Comparison of ENCODE assay signal across 2 cellular contexts in the genomic region with DNA sequence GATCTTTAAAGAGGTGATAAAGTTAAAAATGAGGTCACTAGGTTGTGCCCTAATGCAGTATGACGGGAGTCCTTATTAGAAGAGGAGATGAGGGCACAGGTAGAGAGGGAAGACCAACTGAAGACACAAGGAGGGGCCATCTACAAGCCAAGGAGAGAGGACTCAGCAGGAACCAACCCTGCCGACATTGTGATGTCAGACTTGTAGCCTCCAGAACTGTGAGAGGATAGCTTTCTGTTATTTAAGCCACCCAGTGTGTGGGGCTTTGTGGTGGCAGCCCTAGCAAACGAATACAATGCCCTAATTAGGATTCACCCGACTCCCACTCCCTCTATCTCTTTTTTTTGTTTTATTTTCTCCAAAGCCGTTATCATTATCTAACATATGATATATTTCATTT.
TF ChIP-seq lines count a peak whose summit lies in the region.

No MANE protein-coding gene starts in this region.

TF ChIP-seq in GM23338, 12 proteins besides CTCF, POLR2A, EP300 and RAD21 (continues in another document):
- no peak for TF ChIP-seq STAT1 (IDR thresholded peaks at IDR 0.05; ENCODE audit: unreplicated experiment)
- no peak for TF ChIP-seq CREB1 (CRISPR knock-in tag; IDR thresholded peaks at IDR 0.05; ENCODE audit: low read depth)
- TF ChIP-seq ZNF331 (CRISPR knock-in tag; IDR thresholded peaks at IDR 0.05; ENCODE audit: low read depth), result no peak
- TF ChIP-seq NANOG (IDR thresholded peaks at IDR 0.05; ENCODE audit: borderline replicate concordance), result no peak
- TF ChIP-seq EZH2phosphoT487 (IDR thresholded peaks at IDR 0.05; ENCODE audit: unreplicated experiment), result no peak
- TF ChIP-seq POLR2AphosphoS5 (IDR thresholded peaks at IDR 0.05; ENCODE audit: low read depth), result no peak
- no peak for TF ChIP-seq ZNF114 (CRISPR knock-in tag; IDR thresholded peaks at IDR 0.05)
- TF ChIP-seq, protein P1, sequence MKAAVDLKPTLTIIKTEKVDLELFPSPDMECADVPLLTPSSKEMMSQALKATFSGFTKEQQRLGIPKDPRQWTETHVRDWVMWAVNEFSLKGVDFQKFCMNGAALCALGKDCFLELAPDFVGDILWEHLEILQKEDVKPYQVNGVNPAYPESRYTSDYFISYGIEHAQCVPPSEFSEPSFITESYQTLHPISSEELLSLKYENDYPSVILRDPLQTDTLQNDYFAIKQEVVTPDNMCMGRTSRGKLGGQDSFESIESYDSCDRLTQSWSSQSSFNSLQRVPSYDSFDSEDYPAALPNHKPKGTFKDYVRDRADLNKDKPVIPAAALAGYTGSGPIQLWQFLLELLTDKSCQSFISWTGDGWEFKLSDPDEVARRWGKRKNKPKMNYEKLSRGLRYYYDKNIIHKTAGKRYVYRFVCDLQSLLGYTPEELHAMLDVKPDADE (IDR thresholded peaks at IDR 0.05), result no peak
- TF ChIP-seq, protein P2, sequence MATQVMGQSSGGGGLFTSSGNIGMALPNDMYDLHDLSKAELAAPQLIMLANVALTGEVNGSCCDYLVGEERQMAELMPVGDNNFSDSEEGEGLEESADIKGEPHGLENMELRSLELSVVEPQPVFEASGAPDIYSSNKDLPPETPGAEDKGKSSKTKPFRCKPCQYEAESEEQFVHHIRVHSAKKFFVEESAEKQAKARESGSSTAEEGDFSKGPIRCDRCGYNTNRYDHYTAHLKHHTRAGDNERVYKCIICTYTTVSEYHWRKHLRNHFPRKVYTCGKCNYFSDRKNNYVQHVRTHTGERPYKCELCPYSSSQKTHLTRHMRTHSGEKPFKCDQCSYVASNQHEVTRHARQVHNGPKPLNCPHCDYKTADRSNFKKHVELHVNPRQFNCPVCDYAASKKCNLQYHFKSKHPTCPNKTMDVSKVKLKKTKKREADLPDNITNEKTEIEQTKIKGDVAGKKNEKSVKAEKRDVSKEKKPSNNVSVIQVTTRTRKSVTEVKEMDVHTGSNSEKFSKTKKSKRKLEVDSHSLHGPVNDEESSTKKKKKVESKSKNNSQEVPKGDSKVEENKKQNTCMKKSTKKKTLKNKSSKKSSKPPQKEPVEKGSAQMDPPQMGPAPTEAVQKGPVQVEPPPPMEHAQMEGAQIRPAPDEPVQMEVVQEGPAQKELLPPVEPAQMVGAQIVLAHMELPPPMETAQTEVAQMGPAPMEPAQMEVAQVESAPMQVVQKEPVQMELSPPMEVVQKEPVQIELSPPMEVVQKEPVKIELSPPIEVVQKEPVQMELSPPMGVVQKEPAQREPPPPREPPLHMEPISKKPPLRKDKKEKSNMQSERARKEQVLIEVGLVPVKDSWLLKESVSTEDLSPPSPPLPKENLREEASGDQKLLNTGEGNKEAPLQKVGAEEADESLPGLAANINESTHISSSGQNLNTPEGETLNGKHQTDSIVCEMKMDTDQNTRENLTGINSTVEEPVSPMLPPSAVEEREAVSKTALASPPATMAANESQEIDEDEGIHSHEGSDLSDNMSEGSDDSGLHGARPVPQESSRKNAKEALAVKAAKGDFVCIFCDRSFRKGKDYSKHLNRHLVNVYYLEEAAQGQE (IDR thresholded peaks at IDR 0.05; ENCODE audit: unreplicated experiment), result no peak
- no peak for TF ChIP-seq JUNB (IDR thresholded peaks at IDR 0.05; ENCODE audit: unreplicated experiment)

TF ChIP-seq in K562, 482 proteins besides CTCF, POLR2A, EP300 and RAD21:
- peak; percentile 79 for TF ChIP-seq CBX8 (IDR thresholded peaks at IDR 0.05; ENCODE audit: borderline replicate concordance, extremely low read depth, low read depth, low read length, poor library complexity, severe bottlenecking)
- TF ChIP-seq MYNN (IDR thresholded peaks at IDR 0.05), result no peak
- TF ChIP-seq MYNN (CRISPR knock-in tag; IDR thresholded peaks at IDR 0.05), result no peak
